In the genomic region with DNA sequence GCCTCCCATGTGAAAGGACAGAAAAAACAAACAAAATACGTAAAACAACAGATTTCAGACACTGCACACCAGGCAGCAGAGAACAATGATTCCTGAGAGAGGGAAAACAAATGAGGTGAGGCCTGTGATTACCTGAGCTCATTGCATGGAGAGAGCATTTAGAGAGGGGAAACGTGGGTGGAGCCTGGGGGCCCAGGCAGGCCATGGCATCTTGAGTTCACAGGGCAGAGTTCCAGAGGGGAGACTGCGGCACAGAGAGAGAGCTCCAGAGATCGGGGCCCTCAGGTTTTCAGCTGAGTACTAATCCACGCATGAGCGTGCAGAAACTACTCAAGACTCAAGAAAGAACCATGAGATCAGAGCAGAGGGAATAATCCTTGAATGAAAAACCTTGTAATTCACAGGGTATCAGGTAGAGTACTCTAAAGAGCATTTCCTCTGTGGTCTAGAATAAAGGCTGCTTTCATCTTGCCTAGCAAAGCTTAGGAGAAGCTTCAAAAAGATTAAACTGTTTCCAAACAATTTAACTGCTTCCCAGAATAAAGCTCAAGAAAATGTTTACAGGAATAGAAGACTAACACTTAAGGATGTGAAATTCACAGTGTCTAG, we compare ENCODE assay signal across 18 cellular contexts.
"Had no signal": no experiment of that assay in that cellular context is flagged by ENCODE, and none has a peak within 500 bp of the region (broad histone marks: within the 10 kb centered on the region; RNA-seq: fewer than 3 reads in every experiment).

No MANE protein-coding gene starts in this region.

- H3K4me3 Mint-ChIP-seq: activated B cell treated with CpG ODN at 0.5 μM for 24 hours; activated CD4-positive, alpha-beta T cell treated with anti-CD3 and anti-CD28 coated beads, Interleukin-2, amount 10 ng/mL, durations not matched to agents 7 days and 5 days; activated naive CD8-positive, alpha-beta T cell; stimulated activated naive B cell treated with anti-CD40 and anti-IgM and Interleukin-4, amounts not matched to agents 10 μg/mL and 1 μg/mL and 100 μg/mL, for 72 hours; T-helper 1 cell treated with Interleukin-12 subunit alpha and Interleukin-12 subunit beta and Interleukin-4 antibody, amounts not matched to agents 30 μg/mL and 1 μg/mL, for 36 hours had no signal

- H3K9me3 ChIP-seq: mucosa of descending colon had no signal

- H3K27me3 Mint-ChIP-seq: activated B cell treated with CpG ODN at 0.5 μM for 24 hours; activated CD4-positive, alpha-beta T cell treated with anti-CD3 and anti-CD28 coated beads, Interleukin-2, amount 10 ng/mL, durations not matched to agents 7 days and 5 days; activated naive CD8-positive, alpha-beta T cell; stimulated activated naive B cell treated with anti-CD40 and anti-IgM and Interleukin-4, amounts not matched to agents 10 μg/mL and 1 μg/mL and 100 μg/mL, for 72 hours had no signal

- H3K36me3 ChIP-seq: spleen had no signal

- H3K27me3 ChIP-seq: spleen had no signal

- ATAC-seq: esophagus mucosa; left colon; mucosa of descending colon; natural killer cell; sciatic nerve; stimulated activated naive B cell treated with anti-CD40 and anti-IgM and Interleukin-4, amounts not matched to agents 10 μg/mL and 1 μg/mL and 100 μg/mL, for 72 hours had no signal

- H3K36me3 Mint-ChIP-seq: activated naive CD8-positive, alpha-beta T cell had no signal

- H3K27ac Mint-ChIP-seq: activated B cell treated with CpG ODN at 0.5 μM for 24 hours; activated CD4-positive, alpha-beta T cell treated with anti-CD3 and anti-CD28 coated beads, Interleukin-2, amount 10 ng/mL, durations not matched to agents 7 days and 5 days; activated naive CD8-positive, alpha-beta T cell; natural killer cell; stimulated activated naive B cell treated with anti-CD40 and anti-IgM and Interleukin-4, amounts not matched to agents 10 μg/mL and 1 μg/mL and 100 μg/mL, for 72 hours; T-helper 1 cell treated with Interleukin-12 subunit alpha and Interleukin-12 subunit beta and Interleukin-4 antibody, amounts not matched to agents 30 μg/mL and 1 μg/mL, for 36 hours had no signal

- FAIRE-seq: bronchial epithelial cell had no signal

- H3K4me3 ChIP-seq: mucosa of descending colon, spleen had no signal

- H3K27ac ChIP-seq: spleen had no signal

- DNase-seq: activated B cell treated with CpG ODN at 0.5 μM for 24 hours; activated CD4-positive, alpha-beta T cell treated with anti-CD3 and anti-CD28 coated beads, Interleukin-2, amount 10 ng/mL, durations not matched to agents 7 days and 5 days; activated effector memory CD4-positive, alpha-beta T cell treated with Interleukin-2 at 50 U/mL for 16 hours; activated T-cell treated with anti-CD3 and anti-CD28 coated beads, Interleukin-2, amount 50 U/mL, for 1 hour; anterior cingulate cortex; hippocampal formation; left colon; mucosa of descending colon; natural killer cell; spleen; stimulated activated CD4-positive, alpha-beta T cell treated with anti-CD3 and anti-CD28 coated beads, Interleukin-1b, Interleukin-23, amount 100 ng/mL, for 48 hours; stimulated activated naive B cell treated with anti-CD40 and anti-IgM and Interleukin-4, amounts not matched to agents 10 μg/mL and 1 μg/mL and 100 μg/mL, for 72 hours; trophoblast cell had no signal

- H3K9me3 Mint-ChIP-seq: activated B cell treated with CpG ODN at 0.5 μM for 24 hours; natural killer cell; stimulated activated naive B cell treated with anti-CD40 and anti-IgM and Interleukin-4, amounts not matched to agents 10 μg/mL and 1 μg/mL and 100 μg/mL, for 72 hours; T-helper 1 cell treated with Interleukin-12 subunit alpha and Interleukin-12 subunit beta and Interleukin-4 antibody, amounts not matched to agents 30 μg/mL and 1 μg/mL, for 36 hours had no signal
